ENCODE assay signal across 8 cellular contexts in genomic region chr12:57182918-57183575, GRCh38. TPM values are rescaled to one million over a fixed set of nuclear protein-coding genes. Genes with fewer than 3 reads are reported as not detected.
DNase-seq lines count a peak whose midpoint lies in the region; ATAC-seq lines count a peak whose summit lies in the region.

No MANE protein-coding gene starts in this region.

- POLR2A ChIA-PET in activated CD4-positive, alpha-beta T cell treated with anti-CD3 and anti-CD28 coated beads, Interleukin-2, amount 10 ng/mL, durations not matched to agents 7 days and 5 days (lab: Charles Lee), result no interaction called here

- H3K27ac Mint-ChIP-seq in activated CD4-positive, alpha-beta T cell treated with anti-CD3 and anti-CD28 coated beads, Interleukin-2, amount 10 ng/mL, durations not matched to agents 7 days and 5 days, result no peak overlapping the region

- CTCF ChIA-PET in activated CD4-positive, alpha-beta T cell treated with anti-CD3 and anti-CD28 coated beads, Interleukin-2, amount 10 ng/mL, durations not matched to agents 7 days and 5 days (lab: Charles Lee), result interaction anchor here (0.6 to 1.8 kb wide), 16 partner anchors 10 to 429 kb away, joined by 3 to 8 read pairs (median 4); partner anchors contain the start of genes INHBC and LRP1-AS

- H3K36me3 Mint-ChIP-seq in activated CD4-positive, alpha-beta T cell treated with anti-CD3 and anti-CD28 coated beads, Interleukin-2, amount 10 ng/mL, durations not matched to agents 7 days and 5 days (ENCODE audit: low read depth), result no peaks in the 10 kb centered on the region

- ATAC-seq in GM19043 (IDR thresholded peaks at IDR 0.05; ENCODE audit: low read depth, unreplicated experiment), result peak; percentile 94
- peak; percentile 86 for ATAC-seq in HG03342 (IDR thresholded peaks at IDR 0.05; ENCODE audit: unreplicated experiment)

- no peaks in the 10 kb centered on the region for H3K9me3 Mint-ChIP-seq in activated CD4-positive, alpha-beta T cell treated with anti-CD3 and anti-CD28 coated beads, Interleukin-2, amount 10 ng/mL, durations not matched to agents 7 days and 5 days

- no peak overlapping the region for H3K4me3 Mint-ChIP-seq in activated CD4-positive, alpha-beta T cell treated with anti-CD3 and anti-CD28 coated beads, Interleukin-2, amount 10 ng/mL, durations not matched to agents 7 days and 5 days

- DNase-seq in Ammon's horn (ENCODE audit: low spot score) (peak; percentile 69), NCI-H345 treated with DMSO at 0.1 percent for 48 hours (lab: John Stamatoyannopoulos, UW; ENCODE audit: unreplicated experiment) (peak; percentile 71), dermis blood vessel endothelial cell (peak; percentile 77), lung microvascular endothelial cell (ENCODE audit: low read depth in 2 of 2) (peak; percentile 64 to 68)
- peak; percentile 82 for DNase-seq in activated CD4-positive, alpha-beta T cell treated with anti-CD3 and anti-CD28 coated beads, Interleukin-2, amount 10 ng/mL, durations not matched to agents 7 days and 5 days
- DNase-seq in stimulated activated CD8-positive, alpha-beta memory T cell treated with anti-CD3 and anti-CD28 coated beads, Interleukin-2, amount 100 ng/mL, for 48 hours (ENCODE audit: low read depth in 2 of 2), result peak; percentile 52 to 73

- H3K27me3 Mint-ChIP-seq in activated CD4-positive, alpha-beta T cell treated with anti-CD3 and anti-CD28 coated beads, Interleukin-2, amount 10 ng/mL, durations not matched to agents 7 days and 5 days, result no peaks in the 10 kb centered on the region

- peaks cover 3% of the 10 kb centered on the region for H3K4me1 Mint-ChIP-seq in activated CD4-positive, alpha-beta T cell treated with anti-CD3 and anti-CD28 coated beads, Interleukin-2, amount 10 ng/mL, durations not matched to agents 7 days and 5 days

RNA-seq across cellular contexts. Expression of gene NXPH4, which starts 33.5 kb away (rescaled TPM):
- total RNA-seq in activated CD4-positive, alpha-beta T cell treated with anti-CD3 and anti-CD28 coated beads, Interleukin-2, amount 10 ng/mL, durations not matched to agents 7 days and 5 days, result under 1 TPM; 0.29 to 0.32 TPM
- 0.51 TPM in 1 of 2 replicates, not detected in the other for total RNA-seq in dermis blood vessel endothelial cell
- under 0.01 TPM in 1 of 2 replicates, not detected in the other for total RNA-seq in lung microvascular endothelial cell

RNA-seq across cellular contexts. Expression of gene LRP1-AS, which starts 35.6 kb away (rescaled TPM):
- total RNA-seq in activated CD4-positive, alpha-beta T cell treated with anti-CD3 and anti-CD28 coated beads, Interleukin-2, amount 10 ng/mL, durations not matched to agents 7 days and 5 days, result not detected
- total RNA-seq in dermis blood vessel endothelial cell (not detected in 2 replicates), lung microvascular endothelial cell (not detected in 2 replicates)

RNA-seq across cellular contexts. Expression of gene SHMT2, which starts 46.5 kb away (rescaled TPM):
- total RNA-seq in activated CD4-positive, alpha-beta T cell treated with anti-CD3 and anti-CD28 coated beads, Interleukin-2, amount 10 ng/mL, durations not matched to agents 7 days and 5 days, result 100 to 1,000 TPM; 137 to 141 TPM
- 140 and 291 TPM in 2 replicates for total RNA-seq in dermis blood vessel endothelial cell
- total RNA-seq in lung microvascular endothelial cell, result 120 and 142 TPM in 2 replicates

RNA-seq across cellular contexts. Expression of gene LRP1, which starts 54.8 kb away (rescaled TPM):
- under 1 TPM; 0.94 TPM for total RNA-seq in activated CD4-positive, alpha-beta T cell treated with anti-CD3 and anti-CD28 coated beads, Interleukin-2, amount 10 ng/mL, durations not matched to agents 7 days and 5 days
- total RNA-seq in dermis blood vessel endothelial cell, result 1.7 and 3.2 TPM in 2 replicates
- 0.60 and 1.3 TPM in 2 replicates for total RNA-seq in lung microvascular endothelial cell

Comparison
In these comparisons a context has a peak if more than half of its experiments do, and no peak if none do; other contexts are left out.
1. Peak in every context shown above with its lines: DNase-seq and ATAC-seq.